Comparison of ENCODE assay signal across 15 cellular contexts in genomic region chr4:123546123-123546654, GRCh38.
DNase-seq lines count a peak whose midpoint lies in the region; ATAC-seq, FAIRE-seq and TF ChIP-seq lines count a peak whose summit lies in the region.
"Had no signal": no experiment of that assay in that cellular context is flagged by ENCODE, and none has a peak within 500 bp of the region (broad histone marks: within the 10 kb centered on the region; RNA-seq: fewer than 3 reads in every experiment).

No MANE protein-coding gene starts in this region.

- TF ChIP-seq CTCF in mammary epithelial cell (conservative IDR thresholded peaks at IDR 0.05 in 1 of 2, IDR thresholded peaks at IDR 0.05 in 1 of 2; ENCODE audit: extremely low read depth in 1 of 2, insufficient read depth in 1 of 2, low read depth in 1 of 2, low read length in 2 of 2) (no peak), HepG2 (CRISPR knock-in tag; IDR thresholded peaks at IDR 0.05) (no peak), uterus (IDR thresholded peaks at IDR 0.05) (no peak), coronary artery (IDR thresholded peaks at IDR 0.05) (no peak)

- H3K27me3 ChIP-seq in HUES64 (ENCODE audit: insufficient read depth, low read length) (peaks cover 8% of the 10 kb centered on the region), mammary epithelial cell (ENCODE audit: insufficient read depth, low read length) (no peaks in the 10 kb centered on the region), HepG2 (ENCODE audit: control insufficient read depth in 1 of 2, insufficient read depth in 2 of 2, low read length in 2 of 2) (no peaks in the 10 kb centered on the region), uterus (no peaks in the 10 kb centered on the region)

- peak overlapping the region; percentile 4 for H3K4me2 ChIP-seq in mammary epithelial cell (ENCODE audit: insufficient read depth, low read depth, low read length)
- peak overlapping the region; percentile 75 for H3K4me2 ChIP-seq in HepG2 (ENCODE audit: low read depth, low read length)

- TF ChIP-seq RAD21 in HepG2 (CRISPR knock-in tag; IDR thresholded peaks at IDR 0.05): no peak

- in situ Hi-C loops in mammary epithelial cell (cut with MboI; ENCODE audit: low sequenced_read_pairs in 2 of 2) (loop anchor here in 1 of 2 donors (10.0 kb wide), 1 partner anchor 131 kb away; no protein-coding TSS in a partner anchor), HepG2 (cut with HindIII; ENCODE audit: extremely low pct_ligation_motif_present, low pct_unique_long_range_greater_than_20kb) (no loop called here)

- H3K9me3 ChIP-seq in HUES64 (ENCODE audit: insufficient read depth, low read depth, low read length): no peaks in the 10 kb centered on the region
- H3K9me3 ChIP-seq in mammary epithelial cell (replicated peaks; ENCODE audit: insufficient read depth, low read length): no peaks in the 10 kb centered on the region
- H3K9me3 ChIP-seq in HepG2 (ENCODE audit: low read length): no peaks in the 10 kb centered on the region
- H3K9me3 ChIP-seq in uterus: no peaks in the 10 kb centered on the region

- WGBS in HUES64: 85% methylated on average over 7 of the region's 7 CpGs
- WGBS in mammary epithelial cell (ENCODE audit: low coverage, missing lambda C conversion rate): 26% methylated on average over 7 of the region's 7 CpGs
- WGBS in HepG2 (ENCODE audit: low lambda C conversion rate): 1% methylated on average over 7 of the region's 7 CpGs

- H3K36me3 ChIP-seq in HUES64 (ENCODE audit: insufficient read depth, low read length): no peaks in the 10 kb centered on the region
- H3K36me3 ChIP-seq in mammary epithelial cell (ENCODE audit: insufficient read depth, low read length): no peaks in the 10 kb centered on the region
- H3K36me3 ChIP-seq in HepG2 (replicated peaks in 1 of 2; ENCODE audit: control insufficient read depth in 1 of 2, insufficient read depth in 2 of 2, low read length in 2 of 2): no peaks in the 10 kb centered on the region; a peak in 1 of 5 replicates
- H3K36me3 ChIP-seq in uterus: no peaks in the 10 kb centered on the region

- H3K79me2 ChIP-seq in mammary epithelial cell (ENCODE audit: insufficient read depth, low read length) (no peaks in the 10 kb centered on the region), HepG2 (ENCODE audit: insufficient read depth, low read length) (no peaks in the 10 kb centered on the region)

- BruUV-seq in mammary epithelial cell (replicated peaks; lab: Mats Ljungman, UMichigan) (no TSS peak), HepG2 (replicated peaks; lab: Mats Ljungman, UMichigan) (no TSS peak)

- H2AFZ ChIP-seq in mammary epithelial cell (ENCODE audit: low read depth, low read length) (peak overlapping the region; percentile 88), HepG2 (ENCODE audit: low read length) (peak overlapping the region; percentile 67)

- POLR2A ChIA-PET in HepG2 (lab: Yijun Ruan, JAX): interaction anchor here (1.0 to 1.6 kb wide), 8 partner anchors 9 to 149 kb away, joined by 3 to 38 read pairs (median 6); partner anchors contain the start of gene SPRY1

- peaks cover 36% of the 10 kb centered on the region for H3K4me1 ChIP-seq in HUES64 (ENCODE audit: insufficient read depth, low read length)
- H3K4me1 ChIP-seq in mammary epithelial cell (ENCODE audit: insufficient read depth, low read length): peaks cover 29% of the 10 kb centered on the region
- peaks cover 51% of the 10 kb centered on the region for H3K4me1 ChIP-seq in HepG2 (ENCODE audit: insufficient read depth, low read length)
- no peaks in the 10 kb centered on the region for H3K4me1 ChIP-seq in uterus

- CTCF ChIA-PET in mammary epithelial cell (lab: Charles Lee; ENCODE audit: low non-redundant PET): no interaction called here
- CTCF ChIA-PET in HepG2 (lab: Yijun Ruan, JAX; ENCODE audit: low intra/inter-chr PET ratio, low total read pairs): interaction anchor here (0.9 to 1.1 kb wide), 2 partner anchors 18 to 19 kb away, joined by 4 read pairs; no protein-coding TSS in a partner anchor

- peak; percentile 89 for ATAC-seq in HepG2
- ATAC-seq: naive thymus-derived CD4-positive, alpha-beta T cell had no signal

- DNase-seq in mammary epithelial cell (no peak), HepG2 (ENCODE audit: low spot score) (peak; percentile 68), uterus (no peak), H4 (ENCODE audit: low spot score) (no peak), activated gamma-delta T cell treated with Interleukin-2 at 50 U/mL for 16 hours (no peak), coronary artery (ENCODE audit: low spot score) (no peak)
- DNase-seq: activated naive CD8-positive, alpha-beta T cell treated with anti-CD3 and anti-CD28 coated beads for 36 hours; CD4-positive, CD25-positive, alpha-beta regulatory T cell; cerebellar nuclear complex; IMR-90; naive thymus-derived CD4-positive, alpha-beta T cell; SHP77; substantia nigra had no signal

- peak overlapping the region; percentile 67 for H3K9ac ChIP-seq in HUES64 (ENCODE audit: low read depth, low read length)
- no peak overlapping the region for H3K9ac ChIP-seq in mammary epithelial cell (ENCODE audit: insufficient read depth, low read length)
- H3K9ac ChIP-seq in HepG2 (ENCODE audit: insufficient read depth, low read depth, low read length): peak overlapping the region; percentile 83

- intact Hi-C loops in mammary epithelial cell (cut with micrococcal nuclease): loop anchor here (5.0 kb wide), 1 partner anchor 149 kb away; the partner anchor contains the start of gene SPRY1
- intact Hi-C loops in HepG2 (cut with micrococcal nuclease; ENCODE audit: unreplicated experiment): loop anchor here (1.0 kb wide), 1 partner anchor 41 kb away; no protein-coding TSS in a partner anchor
- intact Hi-C loops in uterus (cut with DNase I; ENCODE audit: low total_unique reads): no loop called here

- peak in 1 of 2 experiments; percentile 46; a peak in 2 of 4 replicates for TF ChIP-seq EP300 in HepG2 (IDR thresholded peaks at IDR 0.05; ENCODE audit: low read depth in 2 of 2, low read length in 2 of 2)
- TF ChIP-seq EP300 in HepG2 (CRISPR knock-in tag; IDR thresholded peaks at IDR 0.05; ENCODE audit: borderline replicate concordance): no peak

- 0 out of 4 replicates have a peak, but pooled peaks of 1 of the 2 experiments have one; percentile 53 for TF ChIP-seq POLR2A in HepG2 (IDR thresholded peaks at IDR 0.05; ENCODE audit: insufficient read depth in 1 of 2, low read depth in 2 of 2, low read length in 2 of 2)
- no peak for TF ChIP-seq POLR2A in uterus (IDR thresholded peaks at IDR 0.05)

- dilution Hi-C loops in mammary epithelial cell (cut with HindIII; ENCODE audit: low sequenced_read_pairs): no loop called here

- H4K20me1 ChIP-seq in mammary epithelial cell (ENCODE audit: insufficient read depth, low read length) (no peaks in the 10 kb centered on the region), HepG2 (ENCODE audit: insufficient read depth, low read length) (no peaks in the 10 kb centered on the region)

- H3K4me3 ChIP-seq in HUES64 (ENCODE audit: low read length) (no peak overlapping the region), mammary epithelial cell (replicated peaks in 1 of 3; ENCODE audit: insufficient read depth in 1 of 3, low read depth in 2 of 3, low read length in 3 of 3) (no peak overlapping the region), HepG2 (replicated peaks in 1 of 3; ENCODE audit: insufficient read depth in 1 of 3, low read depth in 2 of 3, low read length in 3 of 3) (peak overlapping the region; percentile 48 to 59 (median 59); a peak in 5 of 6 replicates), skin epidermis (no peak overlapping the region), uterus (no peak overlapping the region), coronary artery (no peak overlapping the region)

- H3K27ac ChIP-seq in HUES64 (ENCODE audit: low read depth, low read length) (0 out of 2 replicates have a peak overlapping the region, but pooled peaks have one; percentile 3), mammary epithelial cell (ENCODE audit: insufficient read depth, low read depth, low read length) (no peak overlapping the region), HepG2 (ENCODE audit: extremely low read length, insufficient read depth, low read length) (peak overlapping the region; percentile 89), skin epidermis (peak overlapping the region in 18 of 21 experiments; percentile 8 to 77 (median 62)), uterus (no peak overlapping the region), coronary artery (no peak overlapping the region)

- FAIRE-seq in HepG2 (lab: Jason Lieb, UNC): peak; percentile 60

TF ChIP-seq in HepG2, 621 proteins besides CTCF, POLR2A, EP300 and RAD21 (continues in another document):
- TF ChIP-seq BORCS8-MEF2B (CRISPR knock-in tag; IDR thresholded peaks at IDR 0.05): no peak
- 0 out of 2 replicates have a peak, but pooled peaks have one; percentile 25 for TF ChIP-seq POLR2AphosphoS5 (IDR thresholded peaks at IDR 0.05; ENCODE audit: low read depth, low read length)
- TF ChIP-seq, protein P1, sequence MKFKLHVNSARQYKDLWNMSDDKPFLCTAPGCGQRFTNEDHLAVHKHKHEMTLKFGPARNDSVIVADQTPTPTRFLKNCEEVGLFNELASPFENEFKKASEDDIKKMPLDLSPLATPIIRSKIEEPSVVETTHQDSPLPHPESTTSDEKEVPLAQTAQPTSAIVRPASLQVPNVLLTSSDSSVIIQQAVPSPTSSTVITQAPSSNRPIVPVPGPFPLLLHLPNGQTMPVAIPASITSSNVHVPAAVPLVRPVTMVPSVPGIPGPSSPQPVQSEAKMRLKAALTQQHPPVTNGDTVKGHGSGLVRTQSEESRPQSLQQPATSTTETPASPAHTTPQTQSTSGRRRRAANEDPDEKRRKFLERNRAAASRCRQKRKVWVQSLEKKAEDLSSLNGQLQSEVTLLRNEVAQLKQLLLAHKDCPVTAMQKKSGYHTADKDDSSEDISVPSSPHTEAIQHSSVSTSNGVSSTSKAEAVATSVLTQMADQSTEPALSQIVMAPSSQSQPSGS (CRISPR knock-in tag; IDR thresholded peaks at IDR 0.05): 0 out of 2 replicates have a peak, but pooled peaks have one; percentile 7
- TF ChIP-seq CEBPG (CRISPR knock-in tag; IDR thresholded peaks at IDR 0.05): peak; percentile 47; the same call in 1 of the 2 replicates
- TF ChIP-seq, protein P2, sequence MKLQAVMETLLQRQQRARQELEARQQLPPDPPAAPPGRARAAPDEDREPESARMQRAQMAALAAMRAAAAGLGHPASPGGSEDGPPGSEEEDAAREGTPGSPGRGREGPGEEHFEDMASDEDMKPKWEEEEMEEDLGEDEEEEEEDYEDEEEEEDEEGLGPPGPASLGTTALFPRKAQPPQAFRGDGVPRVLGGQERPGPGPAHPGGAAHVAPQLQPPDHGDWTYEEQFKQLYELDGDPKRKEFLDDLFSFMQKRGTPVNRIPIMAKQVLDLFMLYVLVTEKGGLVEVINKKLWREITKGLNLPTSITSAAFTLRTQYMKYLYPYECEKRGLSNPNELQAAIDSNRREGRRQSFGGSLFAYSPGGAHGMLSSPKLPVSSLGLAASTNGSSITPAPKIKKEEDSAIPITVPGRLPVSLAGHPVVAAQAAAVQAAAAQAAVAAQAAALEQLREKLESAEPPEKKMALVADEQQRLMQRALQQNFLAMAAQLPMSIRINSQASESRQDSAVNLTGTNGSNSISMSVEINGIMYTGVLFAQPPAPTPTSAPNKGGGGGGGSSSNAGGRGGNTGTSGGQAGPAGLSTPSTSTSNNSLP (IDR thresholded peaks at IDR 0.05; ENCODE audit: low read depth, low read length): peak; percentile 58; the same call in 1 of the 2 replicates
- peak; percentile 65; the same call in 1 of the 2 replicates for TF ChIP-seq MIXL1 (CRISPR knock-in tag; IDR thresholded peaks at IDR 0.05)

Comparison
In these comparisons a context has a peak if more than half of its experiments do, and no peak if none do; other contexts are left out.
1. H3K27ac ChIP-seq: peak in HUES64 (single experiment), HepG2 (single experiment) and skin epidermis (18 of 21); none in mammary epithelial cell (single experiment), uterus (0 of 2) and coronary artery (0 of 2).
2. H3K4me3 ChIP-seq: peak in HepG2 (3 of 3); none in HUES64 (single experiment), mammary epithelial cell (0 of 3), skin epidermis (0 of 7), uterus (0 of 2) and coronary artery (single experiment).